In the genomic region with DNA sequence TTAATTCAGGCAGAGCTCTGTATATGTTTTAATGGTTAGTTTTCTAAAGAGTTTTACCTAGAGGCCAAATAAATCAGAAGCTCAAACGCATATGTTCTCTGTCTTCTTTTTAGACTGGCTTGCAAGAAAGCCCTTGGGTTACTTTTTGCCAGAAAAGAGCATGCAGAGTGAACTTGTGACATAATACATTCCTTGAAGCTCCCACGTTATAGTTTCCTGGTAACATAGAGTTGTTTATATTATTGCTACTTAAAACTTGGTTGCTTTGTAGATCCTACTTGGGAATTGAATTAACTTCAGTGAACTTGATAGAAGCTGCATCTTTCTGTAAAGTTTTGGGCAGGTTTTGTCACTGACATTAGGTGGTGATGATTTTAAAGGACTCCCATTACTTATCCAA, we compare ENCODE assay signal across 1 cellular context.
A peak's percentile ranks its signal among the peaks of the same experiment; 100 is the strongest.
TF ChIP-seq lines count a peak whose summit lies in the region.

No MANE protein-coding gene starts in this region.

TF ChIP-seq in IMR-90, 13 proteins besides CTCF, POLR2A, EP300 and RAD21:
- TF ChIP-seq CHD1 (IDR thresholded peaks at IDR 0.05; ENCODE audit: low read depth, low read length) (no peak), CEBPB (IDR thresholded peaks at IDR 0.05; ENCODE audit: low read depth, low read length) (peak; percentile 38; the same call in 1 of the 2 replicates), RCOR1 (IDR thresholded peaks at IDR 0.05; ENCODE audit: insufficient replicate concordance, low read length) (no peak), FOS (IDR thresholded peaks at IDR 0.05; ENCODE audit: low read depth, low read length) (no peak), MAZ (IDR thresholded peaks at IDR 0.05; ENCODE audit: borderline replicate concordance, low read depth, low read length) (no peak), BHLHE40 (IDR thresholded peaks at IDR 0.05; ENCODE audit: low read depth, low read length) (no peak), SMC3 (IDR thresholded peaks at IDR 0.05; ENCODE audit: low read depth, low read length) (no peak), NFE2L2 (IDR thresholded peaks at IDR 0.05; ENCODE audit: low read depth, low read length) (no peak)
- TF ChIP-seq, protein P1, sequence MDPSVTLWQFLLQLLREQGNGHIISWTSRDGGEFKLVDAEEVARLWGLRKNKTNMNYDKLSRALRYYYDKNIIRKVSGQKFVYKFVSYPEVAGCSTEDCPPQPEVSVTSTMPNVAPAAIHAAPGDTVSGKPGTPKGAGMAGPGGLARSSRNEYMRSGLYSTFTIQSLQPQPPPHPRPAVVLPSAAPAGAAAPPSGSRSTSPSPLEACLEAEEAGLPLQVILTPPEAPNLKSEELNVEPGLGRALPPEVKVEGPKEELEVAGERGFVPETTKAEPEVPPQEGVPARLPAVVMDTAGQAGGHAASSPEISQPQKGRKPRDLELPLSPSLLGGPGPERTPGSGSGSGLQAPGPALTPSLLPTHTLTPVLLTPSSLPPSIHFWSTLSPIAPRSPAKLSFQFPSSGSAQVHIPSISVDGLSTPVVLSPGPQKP (IDR thresholded peaks at IDR 0.05; ENCODE audit: borderline replicate concordance, low read depth, low read length): no peak
